ENCODE assay signal across 8 cellular contexts in genomic region chr3:173529062-173529711, GRCh38.
DNase-seq lines count a peak whose midpoint lies in the region; ATAC-seq, FAIRE-seq and TF ChIP-seq lines count a peak whose summit lies in the region.

No MANE protein-coding gene starts in this region.

- TF ChIP-seq EP300 in GM12878 (IDR thresholded peaks at IDR 0.05; ENCODE audit: borderline replicate concordance in 1 of 2, control insufficient read depth in 1 of 2, low read depth in 2 of 2, low read length in 2 of 2): no peak

- intact Hi-C loops in GM12878 (cut with micrococcal nuclease; ENCODE audit: unreplicated experiment): no loop called here
- intact Hi-C loops in activated CD4-positive, alpha-beta T cell treated with anti-CD3 and anti-CD28 coated beads, Interleukin-2, amount 10 ng/mL, durations not matched to agents 24 days and 14 days (cut with micrococcal nuclease): no loop called here

- 32% methylated on average over 8 of the region's 8 CpGs for WGBS in GM12878 (ENCODE audit: insufficient coverage, insufficient replicate concordance, low lambda C conversion rate, missing lambda C conversion rate)

- TF ChIP-seq POLR2A in GM12891 (IDR thresholded peaks at IDR 0.05; ENCODE audit: low read depth, low read length) (no peak), GM12878 (IDR thresholded peaks at IDR 0.05; ENCODE audit: low read depth, low read length) (no peak)

- DNase-seq in GM12891 (ENCODE audit: insufficient read length, low spot score) (no peak), GM23338 (ENCODE audit: low spot score) (peak; percentile 82), KBM-7 (peak; percentile 24), GM12878 (ENCODE audit: low read depth, low spot score) (no peak), progenitor cell of endocrine pancreas (ENCODE audit: low spot score, unreplicated experiment) (no peak), NCI-H128 (lab: John Stamatoyannopoulos, UW; ENCODE audit: unreplicated experiment) (no peak), cerebellar nuclear complex (lab: John Stamatoyannopoulos, UW) (no peak)
- DNase-seq in activated CD4-positive, alpha-beta T cell treated with anti-CD3 and anti-CD28 coated beads, Interleukin-2, amount 10 ng/mL, durations not matched to agents 24 days and 14 days: no peak

- H3K4me3 ChIP-seq in GM23338 (no peak overlapping the region), GM12878 (no peak overlapping the region)

- FAIRE-seq in GM12891 (lab: Jason Lieb, UNC) (peak; percentile 60), GM12878 (lab: Jason Lieb, UNC) (no peak)

- H4K20me1 ChIP-seq in GM23338 (replicated peaks; ENCODE audit: insufficient read depth) (no peaks in the 10 kb centered on the region), GM12878 (ENCODE audit: control insufficient read depth, insufficient read depth) (no peaks in the 10 kb centered on the region)

- CTCF ChIA-PET in GM12878 (lab: Yijun Ruan, JAX): interaction anchor here (1.4 kb wide), 1 partner anchor 10 kb away, joined by 4 read pairs; no protein-coding TSS in a partner anchor

- H3K9me3 ChIP-seq in GM12878 (replicated peaks; ENCODE audit: control insufficient read depth, insufficient read depth, low read length): no peaks in the 10 kb centered on the region

- no peaks in the 10 kb centered on the region for H3K27me3 ChIP-seq in GM23338 (ENCODE audit: insufficient read depth)
- no peaks in the 10 kb centered on the region for H3K27me3 ChIP-seq in GM12878 (replicated peaks in 1 of 2; ENCODE audit: control insufficient read depth in 2 of 2, insufficient read depth in 2 of 2, low read length in 1 of 2)

- RAD21 ChIA-PET in GM12878 (lab: Charles Lee; ENCODE audit: unreplicated experiment): no interaction called here

- peak; percentile 100 for ATAC-seq in GM23338
- peak; percentile 95 for ATAC-seq in GM12878

- POLR2A ChIA-PET in GM12878 (lab: Charles Lee): no interaction called here

- H3K4me1 Mint-ChIP-seq in GM23338 (peaks cover 3% of the 10 kb centered on the region), progenitor cell of endocrine pancreas (ENCODE audit: low read depth) (no peaks in the 10 kb centered on the region)
- no peaks in the 10 kb centered on the region for H3K4me1 Mint-ChIP-seq in activated CD4-positive, alpha-beta T cell treated with anti-CD3 and anti-CD28 coated beads, Interleukin-2, amount 10 ng/mL, durations not matched to agents 24 days and 14 days

- TF ChIP-seq CTCF in GM23338 (conservative IDR thresholded peaks at IDR 0.05; ENCODE audit: low read depth in 2 of 2) (peak; percentile 88 to 95), GM12878 (IDR thresholded peaks at IDR 0.05 in 2 of 3, conservative IDR thresholded peaks at IDR 0.05 in 1 of 3; ENCODE audit: control insufficient read depth in 2 of 3, extremely low read depth in 1 of 3, insufficient read depth in 1 of 3, low read depth in 3 of 3, low read length in 3 of 3) (peak; percentile 47 to 65 (median 58)), progenitor cell of endocrine pancreas (IDR thresholded peaks at IDR 0.05; ENCODE audit: unreplicated experiment) (peak; percentile 71)

- no peak overlapping the region for H3K27ac ChIP-seq in GM23338 (ENCODE audit: low read depth)
- H3K27ac ChIP-seq in GM12878 (ENCODE audit: control insufficient read depth, insufficient read depth): no peak overlapping the region

- H2AFZ ChIP-seq in GM23338 (0 out of 2 replicates have a peak overlapping the region, but pooled peaks have one; percentile 12), GM12878 (ENCODE audit: control insufficient read depth, low read depth, low read length) (no peak overlapping the region)

- no peak overlapping the region for H3K9ac ChIP-seq in GM12878 (ENCODE audit: control insufficient read depth, insufficient read depth, low read length)

- TF ChIP-seq RAD21 in GM12878 (IDR thresholded peaks at IDR 0.05; ENCODE audit: insufficient read depth, low read depth, low read length): peak; percentile 53

- H3K4me1 ChIP-seq in GM23338 (ENCODE audit: insufficient read depth) (no peaks in the 10 kb centered on the region), GM12878 (ENCODE audit: control insufficient read depth, insufficient read depth, low read length) (no peaks in the 10 kb centered on the region)

- H3K9me2 ChIP-seq in GM23338 (ENCODE audit: insufficient read depth): no peaks in the 10 kb centered on the region

- no peaks in the 10 kb centered on the region for H3F3A ChIP-seq in GM23338 (replicated peaks; ENCODE audit: low read depth)

- H3K27me3 Mint-ChIP-seq in GM23338 (ENCODE audit: insufficient read depth, low read depth, poor library complexity): peaks cover 4% of the 10 kb centered on the region
- H3K27me3 Mint-ChIP-seq in progenitor cell of endocrine pancreas: no peaks in the 10 kb centered on the region
- no peaks in the 10 kb centered on the region for H3K27me3 Mint-ChIP-seq in activated CD4-positive, alpha-beta T cell treated with anti-CD3 and anti-CD28 coated beads, Interleukin-2, amount 10 ng/mL, durations not matched to agents 24 days and 14 days

- H3K79me2 ChIP-seq in GM23338 (replicated peaks; ENCODE audit: insufficient read depth) (no peaks in the 10 kb centered on the region), GM12878 (ENCODE audit: control insufficient read depth, insufficient read depth, low read length) (no peaks in the 10 kb centered on the region)

- SMC1A ChIA-PET in GM12878 (lab: Charles Lee; ENCODE audit: uncharacterized antibody, unreplicated experiment): interaction anchor here (0.5 to 1.1 kb wide), 3 partner anchors 13 to 574 kb away, joined by 3 read pairs; no protein-coding TSS in a partner anchor

- H3K36me3 ChIP-seq in GM23338 (ENCODE audit: insufficient read depth): no peaks in the 10 kb centered on the region
- no peaks in the 10 kb centered on the region for H3K36me3 ChIP-seq in GM12878 (ENCODE audit: control insufficient read depth in 2 of 2, insufficient read depth in 2 of 2, low read length in 1 of 2)

- H3K36me3 Mint-ChIP-seq in GM23338 (ENCODE audit: low read depth): peaks cover 5% of the 10 kb centered on the region; the same call in 1 of the 3 replicates
- peaks cover 4% of the 10 kb centered on the region for H3K36me3 Mint-ChIP-seq in progenitor cell of endocrine pancreas (ENCODE audit: insufficient read depth)
- H3K36me3 Mint-ChIP-seq in activated CD4-positive, alpha-beta T cell treated with anti-CD3 and anti-CD28 coated beads, Interleukin-2, amount 10 ng/mL, durations not matched to agents 24 days and 14 days (ENCODE audit: low read depth): no peaks in the 10 kb centered on the region

- peaks cover 3% of the 10 kb centered on the region; the same call in 2 of the 3 replicates for H3K9me3 Mint-ChIP-seq in GM23338
- H3K9me3 Mint-ChIP-seq in progenitor cell of endocrine pancreas (ENCODE audit: low read depth): peaks cover 15% of the 10 kb centered on the region
- peaks cover 11% of the 10 kb centered on the region for H3K9me3 Mint-ChIP-seq in activated CD4-positive, alpha-beta T cell treated with anti-CD3 and anti-CD28 coated beads, Interleukin-2, amount 10 ng/mL, durations not matched to agents 24 days and 14 days

- no TSS peak for BruUV-seq in GM12878 (replicated peaks; lab: Mats Ljungman, UMichigan)

- no peak overlapping the region for H3K4me2 ChIP-seq in GM23338
- no peak overlapping the region for H3K4me2 ChIP-seq in GM12878 (ENCODE audit: control insufficient read depth, insufficient read depth)

- no peak overlapping the region for H3K4me3 Mint-ChIP-seq in GM23338
- H3K4me3 Mint-ChIP-seq in progenitor cell of endocrine pancreas (ENCODE audit: low read depth): no peak overlapping the region
- H3K4me3 Mint-ChIP-seq in activated CD4-positive, alpha-beta T cell treated with anti-CD3 and anti-CD28 coated beads, Interleukin-2, amount 10 ng/mL, durations not matched to agents 24 days and 14 days: no peak overlapping the region

- in situ Hi-C loops in KBM-7 (cut with MboI; ENCODE audit: low pct_unique_long_range_greater_than_20kb, low sequenced_read_pairs) (no loop called here), GM12878 (cut with MboI) (no loop called here)

- H3K27ac Mint-ChIP-seq in GM23338 (peak overlapping the region; percentile 22; the same call in 1 of the 2 replicates), progenitor cell of endocrine pancreas (no peak overlapping the region)
- H3K27ac Mint-ChIP-seq in activated CD4-positive, alpha-beta T cell treated with anti-CD3 and anti-CD28 coated beads, Interleukin-2, amount 10 ng/mL, durations not matched to agents 24 days and 14 days: no peak overlapping the region

TF ChIP-seq in GM12891, 5 proteins besides CTCF, POLR2A, EP300 and RAD21:
- TF ChIP-seq POLR2AphosphoS5 (IDR thresholded peaks at IDR 0.05; ENCODE audit: low read depth, low read length): no peak
- TF ChIP-seq POU2F2 (IDR thresholded peaks at IDR 0.05; ENCODE audit: low read depth, low read length): no peak
- no peak for TF ChIP-seq TAF1 (IDR thresholded peaks at IDR 0.05; ENCODE audit: low read depth, low read length)
- TF ChIP-seq SPI1 (IDR thresholded peaks at IDR 0.05; ENCODE audit: low read depth, low read length): no peak
- no peak for TF ChIP-seq PAX5 (IDR thresholded peaks at IDR 0.05; ENCODE audit: insufficient read depth, low read length, severe bottlenecking)

TF ChIP-seq in GM12878, 131 proteins besides CTCF, POLR2A, EP300 and RAD21:
- TF ChIP-seq, protein P1, sequence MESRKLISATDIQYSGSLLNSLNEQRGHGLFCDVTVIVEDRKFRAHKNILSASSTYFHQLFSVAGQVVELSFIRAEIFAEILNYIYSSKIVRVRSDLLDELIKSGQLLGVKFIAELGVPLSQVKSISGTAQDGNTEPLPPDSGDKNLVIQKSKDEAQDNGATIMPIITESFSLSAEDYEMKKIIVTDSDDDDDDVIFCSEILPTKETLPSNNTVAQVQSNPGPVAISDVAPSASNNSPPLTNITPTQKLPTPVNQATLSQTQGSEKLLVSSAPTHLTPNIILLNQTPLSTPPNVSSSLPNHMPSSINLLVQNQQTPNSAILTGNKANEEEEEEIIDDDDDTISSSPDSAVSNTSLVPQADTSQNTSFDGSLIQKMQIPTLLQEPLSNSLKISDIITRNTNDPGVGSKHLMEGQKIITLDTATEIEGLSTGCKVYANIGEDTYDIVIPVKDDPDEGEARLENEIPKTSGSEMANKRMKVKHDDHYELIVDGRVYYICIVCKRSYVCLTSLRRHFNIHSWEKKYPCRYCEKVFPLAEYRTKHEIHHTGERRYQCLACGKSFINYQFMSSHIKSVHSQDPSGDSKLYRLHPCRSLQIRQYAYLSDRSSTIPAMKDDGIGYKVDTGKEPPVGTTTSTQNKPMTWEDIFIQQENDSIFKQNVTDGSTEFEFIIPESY (IDR thresholded peaks at IDR 0.05): no peak
- peak; percentile 46 for TF ChIP-seq RUNX3 (IDR thresholded peaks at IDR 0.05; ENCODE audit: low read length)
- TF ChIP-seq SMC3 (IDR thresholded peaks at IDR 0.05; ENCODE audit: borderline replicate concordance, low read length): peak; percentile 36; the same call in 1 of the 2 replicates
- TF ChIP-seq GABPA (IDR thresholded peaks at IDR 0.05; ENCODE audit: low read depth): 0 out of 2 replicates have a peak, but pooled peaks have one; percentile 12
- no peak for TF ChIP-seq SMAD1 (IDR thresholded peaks at IDR 0.05; ENCODE audit: low read depth, partially characterized antibody)

Comparison
In these comparisons a context has a peak if more than half of its experiments do, and no peak if none do; other contexts are left out.
1. DNase-seq: peak in GM23338 (single experiment) and KBM-7 (single experiment); none in GM12891 (single experiment), GM12878 (single experiment), progenitor cell of endocrine pancreas (single experiment), NCI-H128 (single experiment), activated CD4-positive, alpha-beta T cell treated with anti-CD3 and anti-CD28 coated beads, Interleukin-2, amount 10 ng/mL, durations not matched to agents 24 days and 14 days (single experiment) and cerebellar nuclear complex (0 of 2).
2. Peak in every context shown above with its lines, with median percentiles within 50 percentile points of each other: CTCF ChIP-seq.